15 cellular contexts compared by ENCODE assay signal in genomic region chr20:59992531-59992930, GRCh38. TPM values are rescaled to one million over a fixed set of nuclear protein-coding genes. Genes with fewer than 3 reads are reported as not detected.
A peak's percentile ranks its signal among the peaks of the same experiment; 100 is the strongest.
DNase-seq lines count a peak whose midpoint lies in the region; ATAC-seq, FAIRE-seq and TF ChIP-seq lines count a peak whose summit lies in the region.
"Had no signal": no experiment of that assay in that cellular context is flagged by ENCODE, and none has a peak within 500 bp of the region (broad histone marks: within the 10 kb centered on the region; RNA-seq: fewer than 3 reads in every experiment).

No MANE protein-coding gene starts in this region.

- POLR2A ChIA-PET in HCT116 (lab: Charles Lee) = no interaction called here

- no peaks in the 10 kb centered on the region for H3K9me3 ChIP-seq in HCT116 (ENCODE audit: control insufficient read depth in 1 of 2, insufficient read depth in 1 of 2, low read depth in 1 of 2, low read length in 2 of 2)
- H3K9me3 ChIP-seq: right atrium auricular region had no signal

- H3K27me3 ChIP-seq in HCT116 (ENCODE audit: insufficient read depth, low read length) (no peaks in the 10 kb centered on the region), bronchial epithelial cell (ENCODE audit: control insufficient read depth, insufficient read depth, low read length) (no peaks in the 10 kb centered on the region)
- H3K27me3 ChIP-seq: right atrium auricular region had no signal

- no peak for ATAC-seq in HCT116
- no peak for ATAC-seq in GM18868 (IDR thresholded peaks at IDR 0.05; ENCODE audit: unreplicated experiment)
- ATAC-seq in HG02623 (IDR thresholded peaks at IDR 0.05; ENCODE audit: unreplicated experiment) = no peak
- ATAC-seq in GM19351 (IDR thresholded peaks at IDR 0.05; ENCODE audit: unreplicated experiment) = no peak
- ATAC-seq: effector memory CD8-positive, alpha-beta T cell had no signal

- no peaks in the 10 kb centered on the region for H3K79me2 ChIP-seq in HCT116 (ENCODE audit: insufficient read depth, low read length)

- no peak overlapping the region for H3K4me2 ChIP-seq in HCT116 (ENCODE audit: low read length)

- no peak overlapping the region for H2AFZ ChIP-seq in HCT116 (ENCODE audit: low read depth, low read length, poor library complexity, severe bottlenecking)

- CTCF ChIA-PET in HCT116 (lab: Charles Lee) = interaction anchor here (0.6 to 2.9 kb wide), 5 partner anchors 21 to 65 kb away, joined by 3 to 22 read pairs (median 3); no protein-coding TSS in a partner anchor

- H3K36me3 ChIP-seq in HCT116 (ENCODE audit: control insufficient read depth in 1 of 2, insufficient read depth in 2 of 2, low read length in 2 of 2) (no peaks in the 10 kb centered on the region), bronchial epithelial cell (ENCODE audit: control insufficient read depth, insufficient read depth, low read length) (no peaks in the 10 kb centered on the region)
- H3K36me3 ChIP-seq: right atrium auricular region had no signal

- BruUV-seq in HCT116 (replicated peaks; lab: Mats Ljungman, UMichigan) = no TSS peak

- H4K20me1 ChIP-seq in HCT116 (ENCODE audit: insufficient read depth) = no peaks in the 10 kb centered on the region

- H3K9ac ChIP-seq in HCT116 (ENCODE audit: low read length) = no peak overlapping the region

- intact Hi-C loops in HCT116 (cut with micrococcal nuclease) = loop anchor here (1.0 kb wide), 1 partner anchor 58 kb away; no protein-coding TSS in a partner anchor

- H3K27ac ChIP-seq in HCT116 (ENCODE audit: low read depth, low read length) = no peak overlapping the region
- H3K27ac ChIP-seq: right atrium auricular region had no signal

- DNase-seq in AG10803 (ENCODE audit: low read depth) (peak; percentile 13), HCT116 (ENCODE audit: low read depth, low spot score) (no peak), NCI-H526 treated with DMSO at 0.1 percent for 48 hours (lab: John Stamatoyannopoulos, UW) (peak; percentile 21), bronchial epithelial cell (ENCODE audit: low read depth) (peak; percentile 25), NCI-H2171 (lab: John Stamatoyannopoulos, UW) (no peak)
- DNase-seq: activated CD4-positive, alpha-beta memory T cell treated with anti-CD3 and anti-CD28 coated beads for 36 hours; activated effector memory CD4-positive, alpha-beta T cell treated with Interleukin-2 at 50 U/mL for 16 hours; CD4-positive, CD25-positive, alpha-beta regulatory T cell; effector memory CD8-positive, alpha-beta T cell; naive B cell; T-helper 1 cell had no signal

- peaks cover 21 to 27% of the 10 kb centered on the region in 2 experiments for H3K4me1 ChIP-seq in HCT116 (ENCODE audit: control insufficient read depth in 1 of 2, insufficient read depth in 2 of 2, low read length in 2 of 2)

- RAD21 ChIA-PET in HCT116 (lab: Charles Lee; ENCODE audit: low non-redundant PET in 1 of 2, low total read pairs in 2 of 2, uncharacterized antibody in 2 of 2, unreplicated experiment in 2 of 2) = no interaction called here

- no peak for FAIRE-seq in bronchial epithelial cell (lab: Jason Lieb, UNC)

- H3K4me3 ChIP-seq in AG10803 (ENCODE audit: low read length) = no peak overlapping the region
- H3K4me3 ChIP-seq in HCT116 (replicated peaks in 1 of 2; ENCODE audit: low read depth in 1 of 2, low read length in 2 of 2) = no peak overlapping the region
- no peak overlapping the region for H3K4me3 ChIP-seq in bronchial epithelial cell (ENCODE audit: low read depth, low read length)
- H3K4me3 ChIP-seq: right atrium auricular region had no signal

- TF ChIP-seq CTCF in AG10803 (conservative IDR thresholded peaks at IDR 0.05; ENCODE audit: low read length) (peak; percentile 38; the same call in 1 of the 2 replicates), HCT116 (IDR thresholded peaks at IDR 0.05 in 2 of 3, conservative IDR thresholded peaks at IDR 0.05 in 1 of 3; ENCODE audit: borderline replicate concordance in 1 of 3, insufficient read depth in 1 of 3, low read depth in 2 of 3, low read length in 2 of 3) (peak; percentile 18 to 30 (median 25); a peak in 3 of 6 replicates), bronchial epithelial cell (IDR thresholded peaks at IDR 0.05; ENCODE audit: insufficient read depth, low read length, severe bottlenecking) (no peak)

- TF ChIP-seq RAD21 in HCT116 (IDR thresholded peaks at IDR 0.05; ENCODE audit: low read depth) = peak; percentile 48

- no peak for TF ChIP-seq POLR2A in HCT116 (IDR thresholded peaks at IDR 0.05; ENCODE audit: borderline replicate concordance, extremely low read depth, insufficient read depth, insufficient read length)

- H3K9me2 ChIP-seq in HCT116 (ENCODE audit: insufficient read depth) = no peaks in the 10 kb centered on the region

TF ChIP-seq in HCT116, 20 proteins besides CTCF, POLR2A, EP300 and RAD21:
- TF ChIP-seq JUND (IDR thresholded peaks at IDR 0.05) (no peak), EZH2 (IDR thresholded peaks at IDR 0.05) (no peak), SP1 (IDR thresholded peaks at IDR 0.05; ENCODE audit: low read depth) (no peak), EGR1 (IDR thresholded peaks at IDR 0.05; ENCODE audit: low read depth) (no peak), ZBTB33 (IDR thresholded peaks at IDR 0.05; ENCODE audit: extremely low read depth, insufficient replicate concordance, low read length) (no peak), SIN3A (IDR thresholded peaks at IDR 0.05; ENCODE audit: low read depth) (no peak), CEBPB (IDR thresholded peaks at IDR 0.05; ENCODE audit: low read depth) (no peak), POLR2AphosphoS5 (IDR thresholded peaks at IDR 0.05; ENCODE audit: low read depth, low read length) (no peak)

RNA-seq across cellular contexts. Expression of gene CDH26, which starts 34.3 kb away (rescaled TPM):
- total RNA-seq in HCT116 (2021; ENCODE audit: unreplicated experiment) (0.34 TPM), bronchial epithelial cell (2.4 and 8.4 TPM in 2 replicates)
- polyA plus RNA-seq in HCT116 (2012) = 0.16 and 0.26 TPM in 2 replicates

RNA-seq across cellular contexts. Expression of gene FAM217B, which starts 52.3 kb away (rescaled TPM):
- total RNA-seq in HCT116 (2021; ENCODE audit: unreplicated experiment) (8.1 TPM), bronchial epithelial cell (4.5 and 5.8 TPM in 2 replicates)
- polyA plus RNA-seq in HCT116 (2012) = 1.8 and 2.5 TPM in 2 replicates

RNA-seq across cellular contexts. Expression of gene PPP1R3D, which starts 52.4 kb away (rescaled TPM):
- 2.7 TPM for total RNA-seq in HCT116 (2021; ENCODE audit: unreplicated experiment)
- 0.97 and 1.1 TPM in 2 replicates for polyA plus RNA-seq in HCT116 (2012)
- 9.5 and 12.2 TPM in 2 replicates for total RNA-seq in bronchial epithelial cell

RNA-seq across cellular contexts. Expression of gene SYCP2, which starts 59.1 kb away (rescaled TPM):
- total RNA-seq in HCT116 (2021; ENCODE audit: unreplicated experiment) (0.59 TPM), bronchial epithelial cell (0.26 and 0.51 TPM in 2 replicates)
- 0.13 TPM in 1 of 2 replicates, not detected in the other for polyA plus RNA-seq in HCT116 (2012)

Comparison
In these comparisons a context has a peak if more than half of its experiments do, and no peak if none do; other contexts are left out.
1. DNase-seq: peak in AG10803 (single experiment), NCI-H526 treated with DMSO at 0.1 percent for 48 hours (single experiment) and bronchial epithelial cell (single experiment); none in HCT116 (single experiment) and NCI-H2171 (single experiment).